Comparison of ENCODE assay signal across 8 cellular contexts in genomic region chr12:81329088-81329487, GRCh38.
DNase-seq lines count a peak whose midpoint lies in the region; ATAC-seq and TF ChIP-seq lines count a peak whose summit lies in the region.

No MANE protein-coding gene starts in this region.

- DNase-seq in COR-L47 (lab: John Stamatoyannopoulos, UW), result peak; percentile 4
- DNase-seq in GM20000 (ENCODE audit: low spot score), result peak; percentile 5
- peak; percentile 4 for DNase-seq in HuH-7 (ENCODE audit: low spot score)
- peak; percentile 1 for DNase-seq in dermis blood vessel endothelial cell
- DNase-seq in activated CD4-positive, CD25-positive, alpha-beta regulatory T cell treated with anti-CD3 and anti-CD28 coated beads, Interleukin-2, amount 50 U/mL, for 72 hours, result no peak
- DNase-seq in activated effector memory CD4-positive, alpha-beta T cell treated with Interleukin-2 at 50 U/mL for 16 hours, result no peak
- no peak for DNase-seq in naive thymus-derived CD4-positive, alpha-beta T cell
- DNase-seq in stimulated activated naive CD4-positive, alpha-beta T cell (lab: John Stamatoyannopoulos, UW), result no peak

- no peak overlapping the region for H3K27ac Mint-ChIP-seq in naive thymus-derived CD4-positive, alpha-beta T cell

- H3K9me3 ChIP-seq in naive thymus-derived CD4-positive, alpha-beta T cell (ENCODE audit: control insufficient read depth in 2 of 3, low read length in 3 of 3), result no peaks in the 10 kb centered on the region

- H3K4me1 Mint-ChIP-seq in naive thymus-derived CD4-positive, alpha-beta T cell, result no peaks in the 10 kb centered on the region

- POLR2A ChIA-PET in naive thymus-derived CD4-positive, alpha-beta T cell (lab: Charles Lee), result no interaction called here

- intact Hi-C loops in naive thymus-derived CD4-positive, alpha-beta T cell (cut with micrococcal nuclease), result no loop called here

- no peaks in the 10 kb centered on the region for H3K27me3 ChIP-seq in naive thymus-derived CD4-positive, alpha-beta T cell (ENCODE audit: control insufficient read depth in 2 of 2, insufficient read depth in 2 of 2, low read length in 2 of 2)

- no peak overlapping the region for H3K4me3 Mint-ChIP-seq in naive thymus-derived CD4-positive, alpha-beta T cell

- H3K9me3 Mint-ChIP-seq in naive thymus-derived CD4-positive, alpha-beta T cell, result peaks cover 0 to 4% (median 0%) of the 10 kb centered on the region in 11 donors

- H3K4me1 ChIP-seq in naive thymus-derived CD4-positive, alpha-beta T cell (ENCODE audit: control insufficient read depth in 2 of 2, insufficient read depth in 2 of 2, low read length in 2 of 2), result no peaks in the 10 kb centered on the region

- no peak for TF ChIP-seq CTCF in GM20000 (IDR thresholded peaks at IDR 0.05; ENCODE audit: extremely low read depth, missing control alignments)

- H3K27ac ChIP-seq in naive thymus-derived CD4-positive, alpha-beta T cell (ENCODE audit: low read depth, low read length), result no peak overlapping the region

- no peaks in the 10 kb centered on the region for H3K27me3 Mint-ChIP-seq in naive thymus-derived CD4-positive, alpha-beta T cell

- H3K36me3 Mint-ChIP-seq in naive thymus-derived CD4-positive, alpha-beta T cell, result no peaks in the 10 kb centered on the region

- no peaks in the 10 kb centered on the region for H3K36me3 ChIP-seq in naive thymus-derived CD4-positive, alpha-beta T cell (ENCODE audit: control insufficient read depth in 2 of 3, insufficient read depth in 3 of 3, low read length in 3 of 3)

- CTCF ChIA-PET in naive thymus-derived CD4-positive, alpha-beta T cell (lab: Charles Lee), result no interaction called here

- ATAC-seq in naive thymus-derived CD4-positive, alpha-beta T cell, result no peak

- no peak overlapping the region for H3K4me3 ChIP-seq in naive thymus-derived CD4-positive, alpha-beta T cell (ENCODE audit: low read length)

Comparison
In these comparisons a context has a peak if more than half of its experiments do, and no peak if none do; other contexts are left out.
1. DNase-seq: peak in COR-L47 (single experiment), GM20000 (single experiment), HuH-7 (single experiment) and dermis blood vessel endothelial cell (single experiment); none in activated CD4-positive, CD25-positive, alpha-beta regulatory T cell treated with anti-CD3 and anti-CD28 coated beads, Interleukin-2, amount 50 U/mL, for 72 hours (single experiment), activated effector memory CD4-positive, alpha-beta T cell treated with Interleukin-2 at 50 U/mL for 16 hours (single experiment), naive thymus-derived CD4-positive, alpha-beta T cell (0 of 9) and stimulated activated naive CD4-positive, alpha-beta T cell (0 of 6).